Comparison of ENCODE assay signal across 8 cellular contexts in the genomic region with DNA sequence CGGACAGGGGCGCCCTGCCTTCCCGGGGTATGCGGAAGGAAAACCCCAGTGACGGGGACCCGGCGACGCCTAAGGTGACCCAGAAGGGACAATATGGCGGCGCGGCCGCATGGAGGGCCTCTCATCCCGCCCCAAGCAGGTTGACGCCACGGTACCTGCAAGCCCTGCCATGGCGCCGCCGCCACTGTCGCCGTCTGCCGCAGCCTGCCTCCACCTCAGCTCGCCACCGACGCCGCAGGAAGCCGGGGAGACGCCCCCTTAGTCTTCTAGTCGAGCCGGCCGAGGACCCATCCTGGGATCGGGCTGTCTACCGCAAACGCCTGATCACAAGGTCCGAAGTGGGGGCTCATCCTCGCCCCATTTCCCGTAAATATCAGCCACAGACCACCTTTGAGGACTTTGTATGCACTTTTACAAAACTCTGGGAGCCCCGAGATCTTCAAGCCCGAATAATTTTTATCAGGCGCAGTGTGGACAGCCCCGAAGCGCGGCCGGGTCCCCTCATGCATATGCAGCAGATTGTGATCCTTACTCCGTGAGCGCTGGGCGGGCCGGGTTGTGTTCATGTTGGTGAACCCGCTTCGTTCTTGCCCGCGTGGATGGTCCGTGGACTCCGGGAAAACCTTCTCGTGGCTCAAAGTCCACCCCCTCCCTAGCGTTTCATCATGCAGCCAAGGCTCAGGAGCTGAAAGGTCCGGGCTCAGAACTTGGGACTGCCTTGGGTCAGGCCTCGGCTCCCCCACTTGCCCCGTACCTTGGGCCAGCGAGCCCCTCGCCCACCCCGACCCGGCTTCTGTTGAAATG. TPM values are rescaled to one million over a fixed set of nuclear protein-coding genes. Genes with fewer than 3 reads are reported as not detected.
DNase-seq lines count a peak whose midpoint lies in the region; ATAC-seq and TF ChIP-seq lines count a peak whose summit lies in the region.

A gene with protein sequence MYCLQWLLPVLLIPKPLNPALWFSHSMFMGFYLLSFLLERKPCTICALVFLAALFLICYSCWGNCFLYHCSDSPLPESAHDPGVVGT (minus strand): TSS at position 239 of the 804 bp plus-strand sequence. CDS start 8,702 bp downstream, outside the sequence.

- no peaks in the 10 kb centered on the region for H3K9me2 ChIP-seq in OCI-LY1 (ENCODE audit: low read depth, low read length)

- no peaks in the 10 kb centered on the region; the same call in 1 of the 2 replicates for H4K20me1 ChIP-seq in OCI-LY1 (ENCODE audit: insufficient read depth, low read length)

- peak within 1 kb of the TSS; percentile 76 for H3K9ac ChIP-seq in OCI-LY1 (ENCODE audit: low read length)

- TF ChIP-seq CTCF in OCI-LY1 (IDR thresholded peaks at IDR 0.05; ENCODE audit: low read length) = no peak
- TF ChIP-seq CTCF in endothelial cell (IDR thresholded peaks at IDR 0.05; ENCODE audit: unreplicated experiment) = no peak

- H3K27ac Mint-ChIP-seq in endothelial cell (ENCODE audit: unreplicated experiment) = peak within 1 kb of the TSS; percentile 100

- H3K36me3 ChIP-seq in OCI-LY1 (ENCODE audit: insufficient read depth, low read length) = no peaks in the 10 kb centered on the region

- peak; percentile 69 for ATAC-seq in GM21423 (IDR thresholded peaks at IDR 0.05; ENCODE audit: unreplicated experiment)

- H3K9me3 ChIP-seq in OCI-LY1 (ENCODE audit: low read length) = no peaks in the 10 kb centered on the region

- H3K27ac ChIP-seq in OCI-LY1 (ENCODE audit: low read depth, low read length, poor library complexity, severe bottlenecking) = peak within 1 kb of the TSS; percentile 72

- H3K79me2 ChIP-seq in OCI-LY1 (ENCODE audit: insufficient read depth, low read length) = 0 out of 2 replicates have a peak, but pooled peaks cover 8% of the 10 kb centered on the region

- peaks cover 29% of the 10 kb centered on the region for H3K4me1 ChIP-seq in OCI-LY1 (ENCODE audit: insufficient read depth, low read length, severe bottlenecking)

- no peak within 1 kb of the TSS for H2AFZ ChIP-seq in OCI-LY1 (ENCODE audit: low read length)

- peaks cover 20% of the 10 kb centered on the region for H3K27me3 Mint-ChIP-seq in endothelial cell (ENCODE audit: unreplicated experiment)

- H3F3A ChIP-seq in OCI-LY1 (ENCODE audit: insufficient read depth, low read length) = no peaks in the 10 kb centered on the region

- peak; percentile 94 for DNase-seq in COLO829 (ENCODE audit: low spot score)
- DNase-seq in HuH-7.5 (ENCODE audit: low spot score) = peak; percentile 94
- DNase-seq in activated CD8-positive, alpha-beta memory T cell treated with anti-CD3 and anti-CD28 coated beads, Interleukin-2, amount 50 U/mL, for 48 hours = peak; percentile 94
- peak; percentile 81 for DNase-seq in endothelial cell (ENCODE audit: low spot score)
- peak; percentile 92 for DNase-seq in midbrain (lab: John Stamatoyannopoulos, UW)
- peak; percentile 81 to 82 for DNase-seq in stimulated activated CD8-positive, alpha-beta memory T cell treated with anti-CD3 and anti-CD28 coated beads, Interleukin-15, amount 100 ng/mL, for 48 hours (ENCODE audit: low read depth in 2 of 2)

- peak within 1 kb of the TSS; percentile 97 for H3K4me3 ChIP-seq in OCI-LY1 (ENCODE audit: low read depth, low read length, poor library complexity, severe bottlenecking)

- peaks cover 20% of the 10 kb centered on the region for H3K36me3 Mint-ChIP-seq in endothelial cell (ENCODE audit: low read depth, unreplicated experiment)

- peak within 1 kb of the TSS; percentile 98 for H3K4me3 Mint-ChIP-seq in endothelial cell (ENCODE audit: unreplicated experiment)

- H3K4me2 ChIP-seq in OCI-LY1 (ENCODE audit: low read length) = peak within 1 kb of the TSS; percentile 86

- H3K27me3 ChIP-seq in OCI-LY1 (ENCODE audit: insufficient read depth, low read length) = no peaks in the 10 kb centered on the region

- H3K9me3 Mint-ChIP-seq in endothelial cell (ENCODE audit: unreplicated experiment) = no peaks in the 10 kb centered on the region

- peaks cover 49% of the 10 kb centered on the region for H3K4me1 Mint-ChIP-seq in endothelial cell (ENCODE audit: unreplicated experiment)

RNA-seq across cellular contexts. Expression of the gene that starts here (rescaled TPM):
- 178 TPM for total RNA-seq in endothelial cell (ENCODE audit: unreplicated experiment)

Comparison
In these comparisons a context has a peak if more than half of its experiments do, and no peak if none do; other contexts are left out.
1. Peak in every context shown above with its lines: DNase-seq, ATAC-seq, H3K4me3 ChIP-seq and H3K27ac ChIP-seq.